In the genomic region with DNA sequence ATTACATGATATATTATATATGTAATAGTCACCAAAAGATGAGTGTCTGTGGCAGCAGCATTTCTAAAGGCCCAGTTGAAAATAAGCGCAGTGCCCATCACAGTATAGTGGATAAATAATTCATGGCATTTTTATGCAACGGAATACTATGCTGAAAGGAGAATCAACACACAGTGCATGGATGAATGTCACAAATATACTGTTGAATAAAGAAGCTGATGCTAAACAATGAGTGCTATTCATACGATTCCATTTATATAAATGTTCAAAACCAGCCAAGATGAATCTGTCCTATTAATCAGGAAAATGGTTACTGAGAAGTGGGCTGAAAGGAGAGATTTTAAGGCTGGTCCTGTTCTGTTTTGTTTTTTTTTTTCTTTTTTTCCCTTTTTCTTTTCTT, we compare ENCODE assay signal across 34 cellular contexts.
DNase-seq lines count a peak whose midpoint lies in the region; ATAC-seq and TF ChIP-seq lines count a peak whose summit lies in the region.
"Had no signal": no experiment of that assay in that cellular context is flagged by ENCODE, and none has a peak within 500 bp of the region (broad histone marks: within the 10 kb centered on the region; RNA-seq: fewer than 3 reads in every experiment).

No MANE protein-coding gene starts in this region.

- H3K4me1 Mint-ChIP-seq in Caco-2 (ENCODE audit: low read depth, unreplicated experiment) (no peaks in the 10 kb centered on the region), immature natural killer cell (peaks cover 8 to 9% of the 10 kb centered on the region in 2 donors)
- H3K4me1 Mint-ChIP-seq in activated naive CD8-positive, alpha-beta T cell treated with anti-CD3 and anti-CD28 coated beads, Interleukin-2, amount 50 U/mL, for 24 hours, result no peaks in the 10 kb centered on the region
- H3K4me1 Mint-ChIP-seq: B cell, CD14-positive monocyte had no signal

- TF ChIP-seq POLR2A in esophagus muscularis mucosa (IDR thresholded peaks at IDR 0.05; ENCODE audit: low read depth), result no peak

- H3K36me3 ChIP-seq in esophagus muscularis mucosa, result no peaks in the 10 kb centered on the region
- H3K36me3 ChIP-seq in Caco-2 (ENCODE audit: control insufficient read depth, insufficient read depth, low read length), result peaks cover 2% of the 10 kb centered on the region
- H3K36me3 ChIP-seq: BE2C; BLaER1; BLaER1 treated with 17β-estradiol and CSF1 and Interleukin-3, amounts not matched to agents 10 nM and 100 nM had no signal

- H3K4me1 ChIP-seq in esophagus muscularis mucosa (no peaks in the 10 kb centered on the region), Caco-2 (peaks cover 9% of the 10 kb centered on the region; the same call in 1 of the 2 replicates)
- H3K4me1 ChIP-seq: A549, BE2C had no signal

- H3K36me3 Mint-ChIP-seq in Caco-2 (ENCODE audit: insufficient read depth, unreplicated experiment), result no peaks in the 10 kb centered on the region
- no peaks in the 10 kb centered on the region for H3K36me3 Mint-ChIP-seq in immature natural killer cell
- no peaks in the 10 kb centered on the region for H3K36me3 Mint-ChIP-seq in activated naive CD8-positive, alpha-beta T cell treated with anti-CD3 and anti-CD28 coated beads, Interleukin-2, amount 50 U/mL, for 24 hours (ENCODE audit: low read depth)
- H3K36me3 Mint-ChIP-seq: CD14-positive monocyte; CD4-positive, alpha-beta memory T cell; CD4-positive, CD25-positive, alpha-beta regulatory T cell; CD8-positive, alpha-beta memory T cell; CD8-positive, alpha-beta T cell had no signal

- peaks cover 0 to 4% (median 0%) of the 10 kb centered on the region in 4 donors for H3K9me3 ChIP-seq in esophagus muscularis mucosa
- 0 out of 2 replicates have a peak, but pooled peaks cover 3% of the 10 kb centered on the region for H3K9me3 ChIP-seq in Caco-2
- H3K9me3 ChIP-seq: A549, BE2C, BLaER1 had no signal

- DNase-seq in COLO829 (ENCODE audit: low spot score) (peak; percentile 50), epidermal melanocyte (ENCODE audit: insufficient read length, low spot score) (peak; percentile 22), esophagus muscularis mucosa (ENCODE audit: extremely low spot score) (peak; percentile 55), foreskin melanocyte (peak; percentile 53), Caco-2 (no peak), immature natural killer cell (no peak)
- DNase-seq in activated naive CD8-positive, alpha-beta T cell treated with anti-CD3 and anti-CD28 coated beads, Interleukin-2, amount 50 U/mL, for 24 hours, result no peak
- DNase-seq in activated CD4-positive, alpha-beta T cell treated with anti-CD3 and anti-CD28 coated beads for 4 hours, result no peak
- DNase-seq: 8988T; ACHN; AML-193; BE2C; C1 segment of cervical spinal cord; Calu3; CD4-positive, alpha-beta memory T cell; CD4-positive, alpha-beta T cell; CD4-positive, CD25-positive, alpha-beta regulatory T cell; CD8-positive, alpha-beta memory T cell; CD8-positive, alpha-beta T cell; COR-L47; DMS 273 treated with DMSO at 0.1 percent for 48 hours; DMS153; DMS53; DMS79; DMS79 treated with DMSO at 0.1 percent for 48 hours; DND-41; EL had no signal

- ATAC-seq in activated naive CD8-positive, alpha-beta T cell treated with anti-CD3 and anti-CD28 coated beads, Interleukin-2, amount 50 U/mL, for 24 hours, result no peak
- ATAC-seq: A549; CD8-positive, alpha-beta T cell had no signal

- TF ChIP-seq CTCF in esophagus muscularis mucosa (IDR thresholded peaks at IDR 0.05), result no peak
- TF ChIP-seq CTCF in Caco-2 (IDR thresholded peaks at IDR 0.05; ENCODE audit: insufficient read depth in 1 of 2, low read depth in 1 of 2, low read length in 1 of 2, severe bottlenecking in 1 of 2, unreplicated experiment in 1 of 2), result no peak

- H3K27ac ChIP-seq in esophagus muscularis mucosa (replicated peaks in 1 of 4), result no peak overlapping the region
- H3K27ac ChIP-seq: 22Rv1; A549; BLaER1; BLaER1 treated with 17β-estradiol and CSF1 and Interleukin-3, amounts not matched to agents 10 nM and 100 nM; C4-2B had no signal

- peaks cover 4% of the 10 kb centered on the region for H3K27me3 Mint-ChIP-seq in Caco-2 (ENCODE audit: insufficient read depth, unreplicated experiment)
- peaks cover 2 to 21% (median 5%) of the 10 kb centered on the region in 3 donors for H3K27me3 Mint-ChIP-seq in immature natural killer cell (ENCODE audit: low read depth in 3 of 3)
- peaks cover 2% of the 10 kb centered on the region for H3K27me3 Mint-ChIP-seq in activated naive CD8-positive, alpha-beta T cell treated with anti-CD3 and anti-CD28 coated beads, Interleukin-2, amount 50 U/mL, for 24 hours

- intact Hi-C loops in esophagus muscularis mucosa (cut with DNase I) (no loop called here), Caco-2 (cut with micrococcal nuclease; ENCODE audit: unreplicated experiment) (no loop called here)

- POLR2A ChIA-PET in Caco-2 (lab: Charles Lee), result no interaction called here

- H3K27ac Mint-ChIP-seq in Caco-2 (ENCODE audit: unreplicated experiment) (no peak overlapping the region), immature natural killer cell (no peak overlapping the region)
- no peak overlapping the region for H3K27ac Mint-ChIP-seq in activated naive CD8-positive, alpha-beta T cell treated with anti-CD3 and anti-CD28 coated beads, Interleukin-2, amount 50 U/mL, for 24 hours
- H3K27ac Mint-ChIP-seq: B cell; CD14-positive monocyte; CD4-positive, alpha-beta memory T cell; CD4-positive, alpha-beta T cell; CD4-positive, CD25-positive, alpha-beta regulatory T cell; CD8-positive, alpha-beta memory T cell; CD8-positive, alpha-beta T cell had no signal

- H3K4me3 ChIP-seq in esophagus muscularis mucosa, result no peak overlapping the region
- no peak overlapping the region for H3K4me3 ChIP-seq in Caco-2 (ENCODE audit: low read depth, low read length)
- H3K4me3 ChIP-seq: A549; BLaER1; BLaER1 treated with 17β-estradiol and CSF1 and Interleukin-3, amounts not matched to agents 10 nM and 100 nM had no signal

- CTCF ChIA-PET in Caco-2 (lab: Charles Lee), result no interaction called here

- 88% methylated on average over 3 of the region's 3 CpGs for WGBS in esophagus muscularis mucosa

- no peak overlapping the region for H3K4me3 Mint-ChIP-seq in Caco-2 (ENCODE audit: unreplicated experiment)
- no peak overlapping the region for H3K4me3 Mint-ChIP-seq in immature natural killer cell
- no peak overlapping the region for H3K4me3 Mint-ChIP-seq in activated naive CD8-positive, alpha-beta T cell treated with anti-CD3 and anti-CD28 coated beads, Interleukin-2, amount 50 U/mL, for 24 hours
- H3K4me3 Mint-ChIP-seq: B cell; CD14-positive monocyte; CD4-positive, alpha-beta memory T cell; CD4-positive, alpha-beta T cell; CD4-positive, CD25-positive, alpha-beta regulatory T cell; CD8-positive, alpha-beta memory T cell; CD8-positive, alpha-beta T cell had no signal

- H3K27me3 ChIP-seq in esophagus muscularis mucosa, result no peaks in the 10 kb centered on the region
- H3K27me3 ChIP-seq in Caco-2 (replicated peaks; ENCODE audit: control insufficient read depth, insufficient read depth, low read length), result no peaks in the 10 kb centered on the region; the same call in 1 of the 2 replicates
- H3K27me3 ChIP-seq: BLaER1; BLaER1 treated with 17β-estradiol and CSF1 and Interleukin-3, amounts not matched to agents 10 nM and 100 nM had no signal

- peaks cover 12% of the 10 kb centered on the region for H3K9me3 Mint-ChIP-seq in Caco-2 (ENCODE audit: unreplicated experiment)
- H3K9me3 Mint-ChIP-seq in immature natural killer cell, result peaks cover 0 to 2% (median 0%) of the 10 kb centered on the region in 6 donors
- H3K9me3 Mint-ChIP-seq in activated naive CD8-positive, alpha-beta T cell treated with anti-CD3 and anti-CD28 coated beads, Interleukin-2, amount 50 U/mL, for 24 hours, result no peaks in the 10 kb centered on the region
- H3K9me3 Mint-ChIP-seq: CD8-positive, alpha-beta T cell had no signal

- BruUV-seq in Caco-2 (replicated peaks; lab: Mats Ljungman, UMichigan), result no TSS peak

- no peak for TF ChIP-seq EP300 in esophagus muscularis mucosa (IDR thresholded peaks at IDR 0.05)

Comparison
In these comparisons a context has a peak if more than half of its experiments do, and no peak if none do; other contexts are left out.
1. DNase-seq: peak in COLO829 (single experiment), epidermal melanocyte (single experiment), esophagus muscularis mucosa (single experiment) and foreskin melanocyte (single experiment); none in Caco-2 (0 of 2), immature natural killer cell (0 of 3), activated naive CD8-positive, alpha-beta T cell treated with anti-CD3 and anti-CD28 coated beads, Interleukin-2, amount 50 U/mL, for 24 hours (single experiment) and activated CD4-positive, alpha-beta T cell treated with anti-CD3 and anti-CD28 coated beads for 4 hours (0 of 2).